Comparison of ENCODE assay signal across 16 cellular contexts in the genomic region with DNA sequence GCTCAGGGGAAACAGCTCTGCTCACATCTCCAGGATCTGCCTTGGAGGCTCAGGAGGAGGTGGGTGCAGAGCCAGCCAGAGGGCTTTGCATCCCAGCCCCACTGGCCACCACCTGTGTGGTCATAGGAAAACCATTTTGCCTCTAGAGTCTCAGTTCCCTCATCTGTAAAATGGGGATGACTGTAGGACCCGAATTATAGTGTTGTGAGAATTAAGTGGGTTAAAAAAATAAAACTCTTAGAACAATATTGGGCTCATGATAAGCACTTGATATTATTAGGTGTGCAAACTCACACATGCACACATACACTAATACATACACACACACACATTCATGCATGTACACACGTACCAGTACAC. TPM values are rescaled to one million over a fixed set of nuclear protein-coding genes. Genes with fewer than 3 reads are reported as not detected.
DNase-seq lines count a peak whose midpoint lies in the region; ATAC-seq and TF ChIP-seq lines count a peak whose summit lies in the region.
"Had no signal": no experiment of that assay in that cellular context is flagged by ENCODE, and none has a peak within 500 bp of the region (broad histone marks: within the 10 kb centered on the region; RNA-seq: fewer than 3 reads in every experiment).

No MANE protein-coding gene starts in this region.

- H3K4me1 Mint-ChIP-seq in activated naive CD8-positive, alpha-beta T cell treated with anti-CD3 and anti-CD28 coated beads, Interleukin-2, amount 50 U/mL, for 24 hours, result peaks cover 2% of the 10 kb centered on the region

- H3K27me3 ChIP-seq in NT2/D1 (ENCODE audit: insufficient read depth, insufficient read length), result no peaks in the 10 kb centered on the region
- peaks cover 4 to 10% of the 10 kb centered on the region in 2 donors for H3K27me3 ChIP-seq in mucosa of rectum (ENCODE audit: control insufficient read depth in 2 of 2, insufficient read depth in 2 of 2, low read length in 2 of 2)
- H3K27me3 ChIP-seq in subcutaneous abdominal adipose tissue (ENCODE audit: control insufficient read depth in 5 of 5, insufficient read depth in 4 of 5, low read length in 5 of 5), result peaks cover 0 to 18% (median 14%) of the 10 kb centered on the region in 5 donors
- no peaks in the 10 kb centered on the region for H3K27me3 ChIP-seq in body of pancreas
- H3K27me3 ChIP-seq: BE2C had no signal

- ATAC-seq in body of pancreas, result no peak
- no peak for ATAC-seq in activated naive CD8-positive, alpha-beta T cell treated with anti-CD3 and anti-CD28 coated beads, Interleukin-2, amount 50 U/mL, for 24 hours

- 57 to 61% methylated on average over 2 of the region's 2 CpGs for WGBS in body of pancreas, 2 donors

- peaks cover 46% of the 10 kb centered on the region for H3K27me3 Mint-ChIP-seq in activated naive CD8-positive, alpha-beta T cell treated with anti-CD3 and anti-CD28 coated beads, Interleukin-2, amount 50 U/mL, for 24 hours

- no peaks in the 10 kb centered on the region for H3K9me3 ChIP-seq in NT2/D1 (ENCODE audit: insufficient read depth, low read length)
- no peaks in the 10 kb centered on the region for H3K9me3 ChIP-seq in mucosa of rectum (ENCODE audit: control insufficient read depth in 2 of 2, low read length in 2 of 2)
- no peaks in the 10 kb centered on the region for H3K9me3 ChIP-seq in subcutaneous abdominal adipose tissue (ENCODE audit: control insufficient read depth in 5 of 5, low read length in 5 of 5)
- H3K9me3 ChIP-seq in body of pancreas, result no peaks in the 10 kb centered on the region
- H3K9me3 ChIP-seq: BE2C had no signal

- H3K36me3 Mint-ChIP-seq in activated naive CD8-positive, alpha-beta T cell treated with anti-CD3 and anti-CD28 coated beads, Interleukin-2, amount 50 U/mL, for 24 hours (ENCODE audit: low read depth), result no peaks in the 10 kb centered on the region

- H3K4me3 ChIP-seq in NT2/D1 (ENCODE audit: insufficient read length, low read depth), result no peak overlapping the region
- H3K4me3 ChIP-seq in mucosa of rectum (ENCODE audit: low read length in 2 of 2), result no peak overlapping the region
- H3K4me3 ChIP-seq in subcutaneous abdominal adipose tissue (ENCODE audit: low read depth in 1 of 5, low read length in 5 of 5), result peak overlapping the region in 4 of 5 donors; percentile 29 to 44 (median 34)
- H3K4me3 ChIP-seq in body of pancreas, result no peak overlapping the region

- no peak for DNase-seq in NT2/D1 (ENCODE audit: low read depth, low spot score)
- DNase-seq in substantia nigra (lab: John Stamatoyannopoulos, UW), result no peak
- no peak for DNase-seq in COLO829 (ENCODE audit: low spot score)
- no peak for DNase-seq in body of pancreas
- no peak for DNase-seq in activated naive CD8-positive, alpha-beta T cell treated with anti-CD3 and anti-CD28 coated beads, Interleukin-2, amount 50 U/mL, for 24 hours
- DNase-seq: activated CD4-positive, alpha-beta T cell treated with anti-CD3 and anti-CD28 coated beads for 48 hours; activated T-cell treated with anti-CD3 and anti-CD28 coated beads, Interleukin-2, amount 50 U/mL, for 48 hours; BE2C; effector CD8-positive, alpha-beta T cell; NCI-H1092; NCI-H345; nephron progenitor cell had no signal

- intact Hi-C loops in body of pancreas (cut with DNase I), result no loop called here

- no peaks in the 10 kb centered on the region for H3K9me3 Mint-ChIP-seq in activated naive CD8-positive, alpha-beta T cell treated with anti-CD3 and anti-CD28 coated beads, Interleukin-2, amount 50 U/mL, for 24 hours
- H3K9me3 Mint-ChIP-seq: nephron progenitor cell; T-helper 2 cell treated with Interferon-gamma antibody and Interleukin-4, amounts not matched to agents 5 μg/mL and 100 μg/mL, for 36 hours had no signal

- no peak overlapping the region for H3K4me3 Mint-ChIP-seq in activated naive CD8-positive, alpha-beta T cell treated with anti-CD3 and anti-CD28 coated beads, Interleukin-2, amount 50 U/mL, for 24 hours
- H3K4me3 Mint-ChIP-seq: nephron progenitor cell; T-helper 2 cell treated with Interferon-gamma antibody and Interleukin-4, amounts not matched to agents 5 μg/mL and 100 μg/mL, for 36 hours had no signal

- H3K4me1 ChIP-seq in NT2/D1 (ENCODE audit: insufficient read depth, insufficient read length) (peaks cover 24% of the 10 kb centered on the region), mucosa of rectum (ENCODE audit: control insufficient read depth in 2 of 2, insufficient read depth in 2 of 2, low read length in 2 of 2) (peaks cover 0 to 8% of the 10 kb centered on the region in 2 donors), subcutaneous abdominal adipose tissue (ENCODE audit: control insufficient read depth in 5 of 5, insufficient read depth in 5 of 5, low read length in 5 of 5) (peaks cover 7 to 26% (median 25%) of the 10 kb centered on the region in 5 donors), body of pancreas (peaks cover 11% of the 10 kb centered on the region)

- peak overlapping the region; percentile 0 for H3K9ac ChIP-seq in NT2/D1 (ENCODE audit: insufficient read length, low read depth)
- H3K9ac ChIP-seq in mucosa of rectum (ENCODE audit: low read depth in 1 of 2, low read length in 2 of 2), result peak overlapping the region in 1 of 2 donors; percentile 26
- peak overlapping the region in 1 of 5 donors; percentile 71 for H3K9ac ChIP-seq in subcutaneous abdominal adipose tissue (ENCODE audit: low read length in 5 of 5)

- no peak for TF ChIP-seq CTCF in body of pancreas (IDR thresholded peaks at IDR 0.05)

- H3K36me3 ChIP-seq in NT2/D1 (ENCODE audit: insufficient read depth, insufficient read length, low read length) (no peaks in the 10 kb centered on the region), mucosa of rectum (ENCODE audit: control insufficient read depth in 2 of 2, insufficient read depth in 2 of 2, low read length in 2 of 2) (no peaks in the 10 kb centered on the region), subcutaneous abdominal adipose tissue (ENCODE audit: control insufficient read depth in 5 of 5, insufficient read depth in 5 of 5, low read length in 5 of 5) (no peaks in the 10 kb centered on the region), body of pancreas (replicated peaks in 1 of 2; ENCODE audit: insufficient read depth in 1 of 2, low read depth in 2 of 2) (no peaks in the 10 kb centered on the region)
- H3K36me3 ChIP-seq: BE2C had no signal

- no peak overlapping the region for H3K27ac Mint-ChIP-seq in activated naive CD8-positive, alpha-beta T cell treated with anti-CD3 and anti-CD28 coated beads, Interleukin-2, amount 50 U/mL, for 24 hours
- H3K27ac Mint-ChIP-seq: nephron progenitor cell; T-helper 2 cell treated with Interferon-gamma antibody and Interleukin-4, amounts not matched to agents 5 μg/mL and 100 μg/mL, for 36 hours had no signal

- TF ChIP-seq POLR2A in body of pancreas (IDR thresholded peaks at IDR 0.05), result no peak

- H3K27ac ChIP-seq in cingulate gyrus (ENCODE audit: low read depth, low read length) (peak overlapping the region; percentile 60), mucosa of rectum (ENCODE audit: low read depth in 2 of 2, low read length in 2 of 2) (peak overlapping the region; percentile 68 to 71), subcutaneous abdominal adipose tissue (ENCODE audit: low read depth, low read length) (peak overlapping the region; percentile 93), substantia nigra (ENCODE audit: low read depth, low read length, poor library complexity, severe bottlenecking) (no peak overlapping the region), body of pancreas (peak overlapping the region in 1 of 4 donors; percentile 70)

RNA-seq across cellular contexts. Expression of a gene that starts 19.4 kb away (rescaled TPM):
- total RNA-seq in body of pancreas, result not detected

Comparison
In these comparisons a context has a peak if more than half of its experiments do, and no peak if none do; other contexts are left out.
1. H3K4me3 ChIP-seq: peak in subcutaneous abdominal adipose tissue (4 of 5); none in NT2/D1 (single experiment), mucosa of rectum (0 of 2) and body of pancreas (0 of 2).